In the genomic region with DNA sequence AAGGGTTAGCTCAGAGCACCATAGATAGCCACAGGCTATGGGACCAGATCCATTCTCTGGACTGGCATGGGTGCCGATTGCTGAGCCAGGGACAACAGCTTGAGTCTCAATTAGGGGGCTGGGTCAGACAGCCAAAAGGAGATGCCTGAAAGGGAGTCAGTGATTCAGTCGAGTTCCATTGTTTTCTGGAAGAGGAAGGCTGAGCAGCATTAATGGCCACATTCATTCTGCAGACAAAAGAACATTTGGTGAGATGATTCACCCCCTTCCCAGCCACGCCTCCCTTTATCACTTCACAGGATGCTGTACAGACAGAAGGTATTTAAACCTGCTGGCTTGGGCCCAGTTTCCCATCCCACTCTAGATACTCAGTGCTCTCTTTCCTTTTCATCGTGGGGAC, we compare ENCODE assay signal across 1 cellular context.
TF ChIP-seq lines count a peak whose summit lies in the region.

No MANE protein-coding gene starts in this region.

TF ChIP-seq in GM23338, 12 proteins besides CTCF, POLR2A, EP300 and RAD21 (continued from another document):
- TF ChIP-seq, protein P1, sequence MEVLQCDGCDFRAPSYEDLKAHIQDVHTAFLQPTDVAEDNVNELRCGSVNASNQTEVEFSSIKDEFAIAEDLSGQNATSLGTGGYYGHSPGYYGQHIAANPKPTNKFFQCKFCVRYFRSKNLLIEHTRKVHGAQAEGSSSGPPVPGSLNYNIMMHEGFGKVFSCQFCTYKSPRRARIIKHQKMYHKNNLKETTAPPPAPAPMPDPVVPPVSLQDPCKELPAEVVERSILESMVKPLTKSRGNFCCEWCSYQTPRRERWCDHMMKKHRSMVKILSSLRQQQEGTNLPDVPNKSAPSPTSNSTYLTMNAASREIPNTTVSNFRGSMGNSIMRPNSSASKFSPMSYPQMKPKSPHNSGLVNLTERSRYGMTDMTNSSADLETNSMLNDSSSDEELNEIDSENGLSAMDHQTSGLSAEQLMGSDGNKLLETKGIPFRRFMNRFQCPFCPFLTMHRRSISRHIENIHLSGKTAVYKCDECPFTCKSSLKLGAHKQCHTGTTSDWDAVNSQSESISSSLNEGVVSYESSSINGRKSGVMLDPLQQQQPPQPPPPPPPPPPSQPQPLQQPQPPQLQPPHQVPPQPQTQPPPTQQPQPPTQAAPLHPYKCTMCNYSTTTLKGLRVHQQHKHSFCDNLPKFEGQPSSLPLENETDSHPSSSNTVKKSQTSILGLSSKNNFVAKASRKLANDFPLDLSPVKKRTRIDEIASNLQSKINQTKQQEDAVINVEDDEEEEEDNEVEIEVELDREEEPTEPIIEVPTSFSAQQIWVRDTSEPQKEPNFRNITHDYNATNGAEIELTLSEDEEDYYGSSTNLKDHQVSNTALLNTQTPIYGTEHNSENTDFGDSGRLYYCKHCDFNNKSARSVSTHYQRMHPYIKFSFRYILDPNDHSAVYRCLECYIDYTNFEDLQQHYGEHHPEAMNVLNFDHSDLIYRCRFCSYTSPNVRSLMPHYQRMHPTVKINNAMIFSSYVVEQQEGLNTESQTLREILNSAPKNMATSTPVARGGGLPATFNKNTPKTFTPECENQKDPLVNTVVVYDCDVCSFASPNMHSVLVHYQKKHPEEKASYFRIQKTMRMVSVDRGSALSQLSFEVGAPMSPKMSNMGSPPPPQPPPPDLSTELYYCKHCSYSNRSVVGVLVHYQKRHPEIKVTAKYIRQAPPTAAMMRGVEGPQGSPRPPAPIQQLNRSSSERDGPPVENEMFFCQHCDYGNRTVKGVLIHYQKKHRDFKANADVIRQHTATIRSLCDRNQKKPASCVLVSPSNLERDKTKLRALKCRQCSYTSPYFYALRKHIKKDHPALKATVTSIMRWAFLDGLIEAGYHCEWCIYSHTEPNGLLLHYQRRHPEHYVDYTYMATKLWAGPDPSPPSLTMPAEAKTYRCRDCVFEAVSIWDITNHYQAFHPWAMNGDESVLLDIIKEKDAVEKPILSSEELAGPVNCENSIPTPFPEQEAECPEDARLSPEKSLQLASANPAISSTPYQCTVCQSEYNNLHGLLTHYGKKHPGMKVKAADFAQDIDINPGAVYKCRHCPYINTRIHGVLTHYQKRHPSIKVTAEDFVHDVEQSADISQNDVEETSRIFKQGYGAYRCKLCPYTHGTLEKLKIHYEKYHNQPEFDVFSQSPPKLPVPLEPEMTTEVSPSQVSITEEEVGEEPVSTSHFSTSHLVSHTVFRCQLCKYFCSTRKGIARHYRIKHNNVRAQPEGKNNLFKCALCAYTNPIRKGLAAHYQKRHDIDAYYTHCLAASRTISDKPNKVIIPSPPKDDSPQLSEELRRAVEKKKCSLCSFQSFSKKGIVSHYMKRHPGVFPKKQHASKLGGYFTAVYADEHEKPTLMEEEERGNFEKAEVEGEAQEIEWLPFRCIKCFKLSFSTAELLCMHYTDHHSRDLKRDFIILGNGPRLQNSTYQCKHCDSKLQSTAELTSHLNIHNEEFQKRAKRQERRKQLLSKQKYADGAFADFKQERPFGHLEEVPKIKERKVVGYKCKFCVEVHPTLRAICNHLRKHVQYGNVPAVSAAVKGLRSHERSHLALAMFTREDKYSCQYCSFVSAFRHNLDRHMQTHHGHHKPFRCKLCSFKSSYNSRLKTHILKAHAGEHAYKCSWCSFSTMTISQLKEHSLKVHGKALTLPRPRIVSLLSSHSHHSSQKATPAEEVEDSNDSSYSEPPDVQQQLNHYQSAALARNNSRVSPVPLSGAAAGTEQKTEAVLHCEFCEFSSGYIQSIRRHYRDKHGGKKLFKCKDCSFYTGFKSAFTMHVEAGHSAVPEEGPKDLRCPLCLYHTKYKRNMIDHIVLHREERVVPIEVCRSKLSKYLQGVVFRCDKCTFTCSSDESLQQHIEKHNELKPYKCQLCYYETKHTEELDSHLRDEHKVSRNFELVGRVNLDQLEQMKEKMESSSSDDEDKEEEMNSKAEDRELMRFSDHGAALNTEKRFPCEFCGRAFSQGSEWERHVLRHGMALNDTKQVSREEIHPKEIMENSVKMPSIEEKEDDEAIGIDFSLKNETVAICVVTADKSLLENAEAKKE (CRISPR knock-in tag; IDR thresholded peaks at IDR 0.05), result no peak
- no peak for TF ChIP-seq NANOG (IDR thresholded peaks at IDR 0.05; ENCODE audit: borderline replicate concordance)
- no peak for TF ChIP-seq EZH2phosphoT487 (IDR thresholded peaks at IDR 0.05; ENCODE audit: unreplicated experiment)
- no peak for TF ChIP-seq ZNF331 (CRISPR knock-in tag; IDR thresholded peaks at IDR 0.05; ENCODE audit: low read depth)
- TF ChIP-seq EZH2 (IDR thresholded peaks at IDR 0.05; ENCODE audit: low read depth, unreplicated experiment), result no peak
- TF ChIP-seq CREB1 (CRISPR knock-in tag; IDR thresholded peaks at IDR 0.05; ENCODE audit: low read depth), result no peak
- TF ChIP-seq JUNB (IDR thresholded peaks at IDR 0.05; ENCODE audit: unreplicated experiment), result no peak
- TF ChIP-seq ZNF114 (CRISPR knock-in tag; IDR thresholded peaks at IDR 0.05), result no peak
- TF ChIP-seq STAT1 (IDR thresholded peaks at IDR 0.05; ENCODE audit: unreplicated experiment), result no peak
- no peak for TF ChIP-seq POLR2AphosphoS5 (IDR thresholded peaks at IDR 0.05; ENCODE audit: low read depth)
- TF ChIP-seq, protein P2, sequence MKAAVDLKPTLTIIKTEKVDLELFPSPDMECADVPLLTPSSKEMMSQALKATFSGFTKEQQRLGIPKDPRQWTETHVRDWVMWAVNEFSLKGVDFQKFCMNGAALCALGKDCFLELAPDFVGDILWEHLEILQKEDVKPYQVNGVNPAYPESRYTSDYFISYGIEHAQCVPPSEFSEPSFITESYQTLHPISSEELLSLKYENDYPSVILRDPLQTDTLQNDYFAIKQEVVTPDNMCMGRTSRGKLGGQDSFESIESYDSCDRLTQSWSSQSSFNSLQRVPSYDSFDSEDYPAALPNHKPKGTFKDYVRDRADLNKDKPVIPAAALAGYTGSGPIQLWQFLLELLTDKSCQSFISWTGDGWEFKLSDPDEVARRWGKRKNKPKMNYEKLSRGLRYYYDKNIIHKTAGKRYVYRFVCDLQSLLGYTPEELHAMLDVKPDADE (IDR thresholded peaks at IDR 0.05), result no peak
